1 cellular context compared by ENCODE assay signal in genomic region chr4:186727977-186728519, GRCh38.
TF ChIP-seq lines count a peak whose summit lies in the region.

No MANE protein-coding gene starts in this region.

TF ChIP-seq in GM23338, 12 proteins besides CTCF, POLR2A, EP300 and RAD21 (continued from another document):
- TF ChIP-seq REST (IDR thresholded peaks at IDR 0.05; ENCODE audit: unreplicated experiment), result no peak
- TF ChIP-seq, protein P1, sequence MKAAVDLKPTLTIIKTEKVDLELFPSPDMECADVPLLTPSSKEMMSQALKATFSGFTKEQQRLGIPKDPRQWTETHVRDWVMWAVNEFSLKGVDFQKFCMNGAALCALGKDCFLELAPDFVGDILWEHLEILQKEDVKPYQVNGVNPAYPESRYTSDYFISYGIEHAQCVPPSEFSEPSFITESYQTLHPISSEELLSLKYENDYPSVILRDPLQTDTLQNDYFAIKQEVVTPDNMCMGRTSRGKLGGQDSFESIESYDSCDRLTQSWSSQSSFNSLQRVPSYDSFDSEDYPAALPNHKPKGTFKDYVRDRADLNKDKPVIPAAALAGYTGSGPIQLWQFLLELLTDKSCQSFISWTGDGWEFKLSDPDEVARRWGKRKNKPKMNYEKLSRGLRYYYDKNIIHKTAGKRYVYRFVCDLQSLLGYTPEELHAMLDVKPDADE (IDR thresholded peaks at IDR 0.05), result no peak
- no peak for TF ChIP-seq EZH2phosphoT487 (IDR thresholded peaks at IDR 0.05; ENCODE audit: unreplicated experiment)
